8 cellular contexts compared by ENCODE assay signal in the genomic region with DNA sequence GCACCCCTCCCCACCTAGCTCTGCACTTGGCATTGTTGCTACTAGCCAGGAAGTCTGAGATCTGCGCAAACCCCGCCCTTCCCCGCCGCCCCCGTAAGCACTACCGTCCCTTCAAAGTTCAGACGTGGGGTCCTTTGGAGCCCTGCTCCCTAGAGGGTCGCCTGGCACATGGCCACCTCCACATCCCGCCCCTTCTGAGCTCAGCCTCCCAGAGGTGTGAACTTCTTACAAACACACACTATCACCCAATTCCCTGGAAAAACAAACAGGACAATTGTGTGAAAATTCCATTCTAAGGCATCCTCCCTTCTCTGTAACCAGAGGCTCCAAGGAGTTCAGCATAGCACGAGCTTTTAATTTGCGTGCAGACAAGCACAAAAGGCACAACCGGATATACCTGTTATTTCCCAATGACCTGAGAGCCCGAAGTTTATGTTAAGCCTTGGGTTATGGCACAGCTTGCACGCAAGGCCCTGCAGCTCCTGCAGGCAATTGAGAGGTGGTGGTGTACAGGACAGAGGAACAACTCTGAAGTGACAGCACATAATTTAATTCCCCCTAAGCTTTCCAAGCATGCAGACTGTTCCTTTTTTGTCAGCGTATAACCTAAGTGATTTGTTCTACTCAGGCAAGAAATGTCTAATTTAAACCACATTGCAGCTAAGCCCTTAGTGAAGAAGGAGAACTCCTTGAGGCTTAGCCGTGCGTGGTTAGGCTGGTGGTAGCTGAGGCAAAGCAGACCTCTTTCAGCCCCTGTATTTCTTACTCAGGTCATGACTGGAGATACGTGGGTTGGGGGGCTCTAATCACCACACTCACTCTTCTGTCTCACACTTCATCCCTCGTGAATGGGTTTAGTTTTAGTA.
DNase-seq lines count a peak whose midpoint lies in the region; ATAC-seq and TF ChIP-seq lines count a peak whose summit lies in the region.

No MANE protein-coding gene starts in this region.

- DNase-seq in DMS79 treated with DMSO at 0.1 percent for 48 hours (lab: John Stamatoyannopoulos, UW) (peak; percentile 36), islet precursor cell (peak; percentile 86), SHP77 treated with DMSO at 0.1 percent for 48 hours (lab: John Stamatoyannopoulos, UW) (no peak)

- peak overlapping the region; percentile 72 for H3K27ac ChIP-seq in VCaP

- ATAC-seq in HG02642 (IDR thresholded peaks at IDR 0.05; ENCODE audit: poor library complexity, unreplicated experiment), result peak; percentile 58
- ATAC-seq in GM21825 (IDR thresholded peaks at IDR 0.05; ENCODE audit: unreplicated experiment), result no peak
- ATAC-seq in HG03457 (IDR thresholded peaks at IDR 0.05; ENCODE audit: unreplicated experiment), result no peak
- ATAC-seq in HG02759 (IDR thresholded peaks at IDR 0.05; ENCODE audit: unreplicated experiment), result no peak

- TF ChIP-seq CTCF in VCaP (conservative IDR thresholded peaks at IDR 0.05), result no peak
